In genomic region chrX:30957753-30958152, GRCh38 we compare ENCODE assay signal across 12 cellular contexts.
DNase-seq lines count a peak whose midpoint lies in the region; ATAC-seq, FAIRE-seq and TF ChIP-seq lines count a peak whose summit lies in the region.
"Had no signal": no experiment of that assay in that cellular context is flagged by ENCODE, and none has a peak within 500 bp of the region (broad histone marks: within the 10 kb centered on the region; RNA-seq: fewer than 3 reads in every experiment).

No MANE protein-coding gene starts in this region.

- FAIRE-seq in K562 (lab: Jason Lieb, UNC) = no peak
- FAIRE-seq: islet of Langerhans had no signal

- POLR2A ChIA-PET in K562 (lab: Yijun Ruan, JAX) = no interaction called here

- no peaks in the 10 kb centered on the region for H3K27me3 ChIP-seq in K562 (ENCODE audit: control insufficient read depth in 2 of 2, insufficient read depth in 2 of 2, low read length in 2 of 2)
- no peaks in the 10 kb centered on the region for H3K27me3 ChIP-seq in kidney epithelial cell (ENCODE audit: control insufficient read depth, insufficient read depth, low read length)
- H3K27me3 ChIP-seq: body of pancreas had no signal

- ATAC-seq in K562 (no peak), GM21825 (IDR thresholded peaks at IDR 0.05; ENCODE audit: unreplicated experiment) (no peak)
- ATAC-seq in stimulated activated naive CD8-positive, alpha-beta T cell treated with anti-CD3 and anti-CD28 coated beads, Interleukin-15, amount 100 ng/mL, for 72 hours = no peak
- ATAC-seq: body of pancreas had no signal

- no peak for TF ChIP-seq RAD21 in K562 (CRISPR knock-in tag; conservative IDR thresholded peaks at IDR 0.05 in 1 of 2, IDR thresholded peaks at IDR 0.05 in 1 of 2)

- DNase-seq in AG08395 (ENCODE audit: low spot score) (peak; percentile 60), HPDE6-E6E7 (ENCODE audit: extremely low spot score) (peak; percentile 63), K562 (ENCODE audit: extremely low read depth in 1 of 4, low spot score in 3 of 4) (peak in 1 of 4 experiments; percentile 6), kidney epithelial cell (ENCODE audit: low read depth) (peak; percentile 42), NCI-H1092 treated with DMSO at 0.1 percent for 48 hours (lab: John Stamatoyannopoulos, UW) (no peak), GDM1 (lab: John Stamatoyannopoulos, UW) (no peak)
- no peak for DNase-seq in stimulated activated naive CD8-positive, alpha-beta T cell treated with anti-CD3 and anti-CD28 coated beads, Interleukin-15, amount 100 ng/mL, for 72 hours
- DNase-seq: NCI-H1105 treated with DMSO at 0.1 percent for 48 hours; stimulated activated CD4-positive, alpha-beta T cell treated with anti-CD3 and anti-CD28 coated beads, Interleukin-12 subunit alpha, Interleukin-12 subunit beta, amount 100 ng/mL, for 4 hours had no signal

- H3K4me3 Mint-ChIP-seq in stimulated activated naive CD8-positive, alpha-beta T cell treated with anti-CD3 and anti-CD28 coated beads, Interleukin-15, amount 100 ng/mL, for 72 hours = no peak overlapping the region

- TF ChIP-seq CTCF in K562 (IDR thresholded peaks at IDR 0.05 in 2 of 3, conservative IDR thresholded peaks at IDR 0.05 in 1 of 3; ENCODE audit: insufficient read depth in 2 of 3, low read depth in 1 of 3, low read length in 3 of 3) (no peak), kidney epithelial cell (IDR thresholded peaks at IDR 0.05; ENCODE audit: insufficient read depth, low read length, poor library complexity, severe bottlenecking) (no peak)

- H2AFZ ChIP-seq in K562 (ENCODE audit: low read depth, low read length) = no peak overlapping the region

- no peak overlapping the region for H3K27ac Mint-ChIP-seq in stimulated activated naive CD8-positive, alpha-beta T cell treated with anti-CD3 and anti-CD28 coated beads, Interleukin-15, amount 100 ng/mL, for 72 hours

- H3K27ac ChIP-seq in K562 (ENCODE audit: extremely low read depth, low read depth, low read length) = no peak overlapping the region
- H3K27ac ChIP-seq: body of pancreas had no signal

- no peaks in the 10 kb centered on the region for H4K20me1 ChIP-seq in K562 (replicated peaks; ENCODE audit: control insufficient read depth, insufficient read depth, low read length)

- no peaks in the 10 kb centered on the region for H3K4me1 Mint-ChIP-seq in stimulated activated naive CD8-positive, alpha-beta T cell treated with anti-CD3 and anti-CD28 coated beads, Interleukin-15, amount 100 ng/mL, for 72 hours

- H3K9me3 ChIP-seq in K562 (replicated peaks; ENCODE audit: control insufficient read depth, insufficient read depth, low read depth, low read length) = no peaks in the 10 kb centered on the region
- H3K9me3 ChIP-seq: body of pancreas had no signal

- intact Hi-C loops in K562 (cut with micrococcal nuclease) = no loop called here

- no peaks in the 10 kb centered on the region for H3K79me2 ChIP-seq in K562 (ENCODE audit: control insufficient read depth, insufficient read depth, low read length)

- WGBS in K562 (ENCODE audit: insufficient coverage, low coverage, missing lambda C conversion rate) = 8% methylated on average over 5 of the region's 6 CpGs

- no peak for TF ChIP-seq EP300 in K562 (IDR thresholded peaks at IDR 0.05; ENCODE audit: low read length)

- in situ Hi-C loops in K562 (cut with MboI) = no loop called here

- no peaks in the 10 kb centered on the region for H3K27me3 Mint-ChIP-seq in stimulated activated naive CD8-positive, alpha-beta T cell treated with anti-CD3 and anti-CD28 coated beads, Interleukin-15, amount 100 ng/mL, for 72 hours

- no peaks in the 10 kb centered on the region; a peak in 1 of 5 replicates for H3K4me1 ChIP-seq in K562 (replicated peaks in 1 of 2; ENCODE audit: control insufficient read depth in 2 of 2, insufficient read depth in 2 of 2, low read length in 2 of 2)
- H3K4me1 ChIP-seq: body of pancreas had no signal

- H3K4me3 ChIP-seq in K562 (no peak overlapping the region), kidney epithelial cell (ENCODE audit: low read depth, low read length) (no peak overlapping the region)
- H3K4me3 ChIP-seq: body of pancreas had no signal

- no peak overlapping the region for H3K4me2 ChIP-seq in K562 (ENCODE audit: insufficient read depth, low read length)

- H3K9ac ChIP-seq in K562 (ENCODE audit: insufficient read depth in 1 of 2, low read depth in 2 of 2, low read length in 2 of 2) = no peak overlapping the region

- CTCF ChIA-PET in K562 (lab: Yijun Ruan, JAX; ENCODE audit: low intra/inter-chr PET ratio) = no interaction called here

- H3K9me3 Mint-ChIP-seq in stimulated activated naive CD8-positive, alpha-beta T cell treated with anti-CD3 and anti-CD28 coated beads, Interleukin-15, amount 100 ng/mL, for 72 hours = no peaks in the 10 kb centered on the region

- H3K9me1 ChIP-seq in K562 (ENCODE audit: control insufficient read depth, insufficient read depth, low read length) = no peaks in the 10 kb centered on the region

- H3K36me3 ChIP-seq in K562 (ENCODE audit: control insufficient read depth, insufficient read depth, low read length) (no peaks in the 10 kb centered on the region), kidney epithelial cell (ENCODE audit: control insufficient read depth, insufficient read depth, low read length) (no peaks in the 10 kb centered on the region)

- TF ChIP-seq POLR2A in K562 (conservative IDR thresholded peaks at IDR 0.05) = no peak

- BruUV-seq in K562 (replicated peaks; lab: Mats Ljungman, UMichigan) = no TSS peak

TF ChIP-seq in K562, 482 proteins besides CTCF, POLR2A, EP300 and RAD21 (continues in another document):
- TF ChIP-seq FOSL1 (tag; conservative IDR thresholded peaks at IDR 0.05) (peak; percentile 72), HDAC3 (IDR thresholded peaks at IDR 0.05; ENCODE audit: borderline replicate concordance, partially characterized antibody) (no peak), ADNP (tag; IDR thresholded peaks at IDR 0.05) (no peak), ATF3 (IDR thresholded peaks at IDR 0.05) (peak; percentile 69), ATF3 (CRISPR knock-in tag; conservative IDR thresholded peaks at IDR 0.05) (no peak), NR2C1 (IDR thresholded peaks at IDR 0.05) (no peak), NR2C1 (tag; IDR thresholded peaks at IDR 0.05) (peak; percentile 61; the same call in 1 of the 2 replicates), GTF3C2 (IDR thresholded peaks at IDR 0.05; ENCODE audit: borderline replicate concordance, extremely low read depth, insufficient read length) (no peak), BHLHE40 (IDR thresholded peaks at IDR 0.05; ENCODE audit: low read length) (0 out of 2 replicates have a peak, but pooled peaks have one; percentile 23), MITF (IDR thresholded peaks at IDR 0.05) (0 out of 2 replicates have a peak, but pooled peaks have one; percentile 31), STAT5A (IDR thresholded peaks at IDR 0.05; ENCODE audit: borderline replicate concordance, low read length) (no peak), RFX1 (IDR thresholded peaks at IDR 0.05) (no peak), VEZF1 (CRISPR knock-in tag; IDR thresholded peaks at IDR 0.05) (no peak)

Comparison
In these comparisons a context has a peak if more than half of its experiments do, and no peak if none do; other contexts are left out.
1. DNase-seq: peak in AG08395 (single experiment), HPDE6-E6E7 (single experiment) and kidney epithelial cell (single experiment); none in NCI-H1092 treated with DMSO at 0.1 percent for 48 hours (single experiment), stimulated activated naive CD8-positive, alpha-beta T cell treated with anti-CD3 and anti-CD28 coated beads, Interleukin-15, amount 100 ng/mL, for 72 hours (0 of 2) and GDM1 (single experiment).